ENCODE assay signal across 15 cellular contexts in the genomic region with DNA sequence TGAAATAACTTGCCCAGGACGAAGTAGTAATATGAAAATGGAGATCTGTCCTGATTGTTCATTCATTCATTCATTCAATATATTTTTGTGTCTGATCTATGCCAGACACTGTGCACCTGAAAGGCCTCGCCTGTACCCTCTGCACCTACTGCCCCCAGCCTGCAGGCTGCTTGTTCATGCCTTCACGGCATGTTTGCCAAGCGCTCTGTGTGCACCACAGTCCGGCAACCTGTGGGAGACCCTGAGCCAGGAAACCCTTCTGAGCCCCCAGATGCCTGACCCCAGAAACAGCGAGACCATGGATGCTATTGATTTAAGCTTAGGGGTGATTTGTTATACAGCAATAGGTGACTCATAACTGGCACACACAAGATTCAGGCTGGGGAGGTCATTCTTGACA.
"Had no signal": no experiment of that assay in that cellular context is flagged by ENCODE, and none has a peak within 500 bp of the region (broad histone marks: within the 10 kb centered on the region; RNA-seq: fewer than 3 reads in every experiment).

No MANE protein-coding gene starts in this region.

- DNase-seq: activated CD4-positive, alpha-beta memory T cell treated with anti-CD3 and anti-CD28 coated beads, Interleukin-2, amount 10 ng/mL, durations not matched to agents 7 days and 5 days; activated CD4-positive, alpha-beta T cell treated with anti-CD3 and anti-CD28 coated beads for 48 hours; body of pancreas; caudate nucleus; dorsolateral prefrontal cortex; foreskin fibroblast; midbrain; nucleus accumbens; transverse colon had no signal

- H3K4me3 ChIP-seq: body of pancreas, dorsolateral prefrontal cortex, hepatocyte, suprapubic skin, transverse colon had no signal

- H3K9me3 ChIP-seq: suprapubic skin, transverse colon had no signal

- H3K36me3 ChIP-seq: suprapubic skin, transverse colon had no signal

- ATAC-seq: body of pancreas, SK-N-SH treated with all-trans-retinoic acid at 6 μM for 48 hours, T-cell, WTC11 had no signal

- H2AFZ ChIP-seq: hepatocyte had no signal

- H3K4me2 ChIP-seq: hepatocyte had no signal

- H3K27ac ChIP-seq: body of pancreas, dorsolateral prefrontal cortex, epithelial cell of prostate, hepatocyte, suprapubic skin, transverse colon had no signal

- H3K27me3 ChIP-seq: body of pancreas, dorsolateral prefrontal cortex, hepatocyte, suprapubic skin, transverse colon had no signal
